Comparison of ENCODE assay signal across 11 cellular contexts in the genomic region with DNA sequence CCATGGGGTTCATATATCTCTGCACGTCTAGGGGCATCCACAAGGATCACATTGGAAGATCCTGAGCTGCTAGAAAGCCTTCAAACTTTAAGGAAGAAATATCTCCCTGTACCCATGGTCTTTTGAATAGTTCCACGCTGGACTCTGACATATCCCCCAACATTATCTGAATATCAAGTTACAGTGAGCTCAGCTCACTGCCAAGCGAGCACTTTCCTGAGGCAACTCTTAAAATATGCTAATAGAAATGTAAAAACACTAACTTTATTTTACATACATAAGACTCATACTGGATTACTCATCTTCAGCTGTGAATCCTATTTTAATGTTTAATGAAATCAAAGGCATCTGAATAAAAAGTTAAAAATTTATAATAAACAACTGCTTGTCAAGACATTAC.
"Had no signal": no experiment of that assay in that cellular context is flagged by ENCODE, and none has a peak within 500 bp of the region (broad histone marks: within the 10 kb centered on the region; RNA-seq: fewer than 3 reads in every experiment).

No MANE protein-coding gene starts in this region.

- DNase-seq: activated CD4-positive, alpha-beta T cell treated with anti-CD3 and anti-CD28 coated beads, Interleukin-2, amount 50 U/mL, for 1 hour; effector memory CD4-positive, alpha-beta T cell; glutamatergic neuron; immature natural killer cell; left colon; naive B cell; small intestine; SW 1271 had no signal

- H3K27ac ChIP-seq: epithelial cell of prostate had no signal

- ATAC-seq: left colon; stimulated activated effector memory CD8-positive, alpha-beta T cell treated with anti-CD3 and anti-CD28 coated beads, Interleukin-12 subunit alpha, Interleukin-12 subunit beta, amount 100 ng/mL, for 72 hours had no signal

- H3K4me3 ChIP-seq: lung had no signal
